ENCODE assay signal across 7 cellular contexts in the genomic region with DNA sequence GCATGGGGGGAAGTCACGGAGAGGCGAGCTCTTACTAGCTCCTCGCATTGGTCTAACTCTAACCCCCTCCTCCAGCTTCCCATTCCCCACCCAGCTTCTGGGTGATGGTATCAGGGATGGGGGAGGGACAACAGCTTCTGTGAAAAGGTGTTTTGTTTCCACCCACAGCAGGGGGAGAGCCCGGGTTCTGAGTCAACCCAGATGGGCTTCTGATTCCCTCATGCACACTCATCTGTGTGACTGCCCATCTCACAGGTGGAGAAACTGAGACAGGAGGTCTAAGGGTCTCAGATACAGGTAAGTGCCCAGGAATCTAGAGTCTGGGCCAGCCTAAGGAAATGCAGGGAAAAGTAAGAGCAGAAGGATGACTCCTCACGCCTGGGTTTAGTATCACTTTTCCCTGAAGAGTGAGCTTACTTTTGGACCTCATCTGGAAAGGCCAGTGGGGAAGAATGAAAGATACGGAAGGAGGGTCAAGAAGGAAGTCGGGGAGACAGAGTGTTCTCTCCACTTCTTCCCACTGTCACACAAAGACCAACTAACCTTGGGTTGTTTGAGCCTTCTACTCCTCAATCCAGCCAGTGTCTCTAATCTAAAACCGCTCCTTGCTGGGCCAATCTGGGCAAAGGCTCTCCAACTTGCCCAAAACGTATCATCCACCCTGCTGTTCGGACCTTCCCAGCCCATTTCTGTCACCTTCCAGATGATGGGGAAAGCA. TPM values are rescaled to one million over a fixed set of nuclear protein-coding genes. Genes with fewer than 3 reads are reported as not detected.
DNase-seq lines count a peak whose midpoint lies in the region; ATAC-seq, FAIRE-seq and TF ChIP-seq lines count a peak whose summit lies in the region.
"Had no signal": no experiment of that assay in that cellular context is flagged by ENCODE, and none has a peak within 500 bp of the region (broad histone marks: within the 10 kb centered on the region; RNA-seq: fewer than 3 reads in every experiment).

No MANE protein-coding gene starts in this region.

- peak overlapping the region; percentile 88 for H3K27ac ChIP-seq in K562 (ENCODE audit: extremely low read depth, low read depth, low read length)
- peak overlapping the region; percentile 89 for H3K27ac ChIP-seq in muscle layer of colon (ENCODE audit: low read depth, low read length)

- H3K9me3 ChIP-seq in K562 (replicated peaks; ENCODE audit: control insufficient read depth, insufficient read depth, low read depth, low read length) (no peaks in the 10 kb centered on the region), muscle layer of colon (ENCODE audit: low read length) (no peaks in the 10 kb centered on the region)

- no peak for DNase-seq in BJ (ENCODE audit: low read depth)
- peak; percentile 38 to 70 (median 46) for DNase-seq in K562 (ENCODE audit: extremely low read depth in 1 of 4, low spot score in 3 of 4)
- no peak for DNase-seq in DMS 273 treated with DMSO at 0.1 percent for 48 hours (lab: John Stamatoyannopoulos, UW)
- DNase-seq in GM19240 (ENCODE audit: insufficient read length, low spot score), result no peak
- DNase-seq: occipital lobe had no signal

- peak; percentile 48 for FAIRE-seq in K562 (lab: Jason Lieb, UNC)

- H3K79me2 ChIP-seq in K562 (ENCODE audit: control insufficient read depth, insufficient read depth, low read length), result peaks cover 44% of the 10 kb centered on the region

- TF ChIP-seq RAD21 in K562 (CRISPR knock-in tag; conservative IDR thresholded peaks at IDR 0.05 in 1 of 2, IDR thresholded peaks at IDR 0.05 in 1 of 2), result no peak

- no peak overlapping the region for H2AFZ ChIP-seq in K562 (ENCODE audit: low read depth, low read length)

- H3K36me3 ChIP-seq in BJ (ENCODE audit: control insufficient read depth, insufficient read depth, low read length) (peaks cover 25% of the 10 kb centered on the region), K562 (ENCODE audit: control insufficient read depth, insufficient read depth, low read length) (peaks cover 25% of the 10 kb centered on the region; the same call in 2 of the 3 replicates), muscle layer of colon (ENCODE audit: insufficient read depth, low read length) (peaks cover 20% of the 10 kb centered on the region)

- 22% methylated on average over 10 of the region's 10 CpGs for WGBS in K562 (ENCODE audit: insufficient coverage, low coverage, missing lambda C conversion rate)

- no peak for TF ChIP-seq EP300 in K562 (IDR thresholded peaks at IDR 0.05; ENCODE audit: low read length)

- in situ Hi-C loops in K562 (cut with MboI), result loop anchor here (5.0 to 10.0 kb wide), 2 partner anchors 41 to 321 kb away; partner anchors contain the start of gene DPH1

- POLR2A ChIA-PET in BJ (lab: Charles Lee) (interaction anchor here (1.3 kb wide), 1 partner anchor 74 kb away, joined by 6 read pairs; no protein-coding TSS in a partner anchor), K562 (lab: Yijun Ruan, JAX) (interaction anchor here (0.7 to 1.6 kb wide), 8 partner anchors 9 to 99 kb away, joined by 3 to 12 read pairs (median 3); partner anchors contain the start of gene RILP)

- CTCF ChIA-PET in BJ (lab: Yijun Ruan, JAX) (interaction anchor here (0.7 to 10.5 kb wide), 5 partner anchors 45 to 358 kb away, joined by 3 to 224 read pairs (median 7); no protein-coding TSS in a partner anchor), K562 (lab: Yijun Ruan, JAX; ENCODE audit: low intra/inter-chr PET ratio) (interaction anchor here (1.2 kb wide), 1 partner anchor 152 kb away, joined by 3 read pairs; no protein-coding TSS in a partner anchor)

- peaks cover 37 to 65% of the 10 kb centered on the region in 2 experiments for H3K4me1 ChIP-seq in K562 (replicated peaks in 1 of 2; ENCODE audit: control insufficient read depth in 2 of 2, insufficient read depth in 2 of 2, low read length in 2 of 2)
- peaks cover 28% of the 10 kb centered on the region for H3K4me1 ChIP-seq in muscle layer of colon (ENCODE audit: insufficient read depth, low read length)

- H4K20me1 ChIP-seq in K562 (replicated peaks; ENCODE audit: control insufficient read depth, insufficient read depth, low read length), result 0 out of 2 replicates have a peak, but pooled peaks cover 3% of the 10 kb centered on the region

- TF ChIP-seq CTCF in BJ (IDR thresholded peaks at IDR 0.05; ENCODE audit: insufficient read depth, low read depth, low read length) (no peak), K562 (IDR thresholded peaks at IDR 0.05 in 2 of 3, conservative IDR thresholded peaks at IDR 0.05 in 1 of 3; ENCODE audit: insufficient read depth in 2 of 3, low read depth in 1 of 3, low read length in 3 of 3) (no peak)

- H3K4me3 ChIP-seq in BJ (ENCODE audit: low read depth, low read length) (peak overlapping the region; percentile 97), K562 (peak overlapping the region; percentile 85; the same call in 1 of the 2 replicates), muscle layer of colon (ENCODE audit: low read depth in 1 of 2, low read length in 2 of 2) (peak overlapping the region in 1 of 2 donors; percentile 95)

- H3K27me3 ChIP-seq in BJ (ENCODE audit: control insufficient read depth, insufficient read depth, low read length), result no peaks in the 10 kb centered on the region
- no peaks in the 10 kb centered on the region for H3K27me3 ChIP-seq in K562 (ENCODE audit: control insufficient read depth in 2 of 2, insufficient read depth in 2 of 2, low read length in 2 of 2)
- H3K27me3 ChIP-seq in muscle layer of colon (ENCODE audit: control insufficient read depth in 1 of 2, insufficient read depth in 2 of 2, low read length in 2 of 2), result no peaks in the 10 kb centered on the region

- intact Hi-C loops in K562 (cut with micrococcal nuclease), result no loop called here

- H3K4me2 ChIP-seq in K562 (ENCODE audit: insufficient read depth, low read length), result peak overlapping the region; percentile 89

- no peaks in the 10 kb centered on the region for H3K9me1 ChIP-seq in K562 (ENCODE audit: control insufficient read depth, insufficient read depth, low read length)

- no peak for TF ChIP-seq POLR2A in K562 (conservative IDR thresholded peaks at IDR 0.05)

- ATAC-seq in K562 (no peak), HG02798 (IDR thresholded peaks at IDR 0.05; ENCODE audit: poor library complexity, unreplicated experiment) (no peak)

- H3K9ac ChIP-seq in K562 (ENCODE audit: insufficient read depth in 1 of 2, low read depth in 2 of 2, low read length in 2 of 2), result peak overlapping the region; percentile 70 to 90
- H3K9ac ChIP-seq in muscle layer of colon (ENCODE audit: low read length), result no peak overlapping the region

- BruUV-seq in K562 (replicated peaks; lab: Mats Ljungman, UMichigan), result TSS peak; percentile 53

RNA-seq across cellular contexts. Expression of gene TLCD2, which starts 3.1 kb away (rescaled TPM):
- 2.5 and 3.9 TPM in 2 replicates for polyA plus RNA-seq in BJ (2011; rRNA removed)
- 2.6 and 3.4 TPM in 2 replicates for polyA minus RNA-seq in BJ (2011; rRNA and poly(A)+ RNA removed)
- 1.2 and 1.5 TPM in 2 replicates for total RNA-seq in K562 (2011; cell fraction: chromatin; rRNA removed; ENCODE audit: low replicate concordance)
- total RNA-seq in K562 (2011; cell fraction: nucleolus; rRNA removed), result 1.1 and 1.2 TPM in 2 replicates
- total RNA-seq in K562 (2011; cell fraction: nucleoplasm; rRNA removed), result 1.2 and 1.5 TPM in 2 replicates
- total RNA-seq in K562 (2014; rRNA removed), result 0.45 and 0.54 TPM in 2 replicates
- 0.64 and 0.65 TPM in 2 replicates for total RNA-seq in K562 (2014; rRNA removed; fragmentation: Illumina TruSeq; extraction: Trizol)
- 0.76 and 0.98 TPM in 2 replicates for total RNA-seq in K562 (2015; rRNA removed; fragmentation: Illumina TruSeq; extraction: Trizol)
- 0.78 and 0.89 TPM in 2 replicates for total RNA-seq in K562 (2021)
- 0.46 and 0.50 TPM in 2 replicates for polyA plus RNA-seq in K562 (2011; rRNA removed)
- polyA plus RNA-seq in K562 (2011; cell fraction: cytosol; rRNA removed), result 0.49 and 0.53 TPM in 2 replicates
- polyA plus RNA-seq in K562 (2011; cell fraction: nucleus; rRNA removed), result 0.39 and 0.54 TPM in 2 replicates
- 0.89 and 4.5 TPM in 2 replicates for polyA plus RNA-seq in K562 (2012)
- polyA plus RNA-seq in K562 (2014; fragmentation: Illumina TruSeq; extraction: Trizol), result 0.58 and 0.64 TPM in 2 replicates
- polyA plus RNA-seq in K562 (2014; fragmentation: Nextera tagmentation; extraction: Ambion mirVana), result under 1 TPM; 0.10 to 0.13 TPM
- 0.73 and 1.0 TPM in 2 replicates for polyA plus RNA-seq in K562 (2014; rRNA removed)
- polyA minus RNA-seq in K562 (2011; rRNA and poly(A)+ RNA removed), result 0.72 and 0.81 TPM in 2 replicates
- polyA minus RNA-seq in K562 (2011; cell fraction: cytosol; rRNA and poly(A)+ RNA removed), result 0.48 and 0.73 TPM in 2 replicates
- 0.40 and 0.56 TPM in 2 replicates for polyA minus RNA-seq in K562 (2011; cell fraction: nucleus; rRNA and poly(A)+ RNA removed)

RNA-seq across cellular contexts. Expression of gene WDR81, which starts 11.2 kb away (rescaled TPM):
- polyA plus RNA-seq in BJ (2011; rRNA removed), result 3.0 and 4.8 TPM in 2 replicates
- 5.9 and 6.3 TPM in 2 replicates for polyA minus RNA-seq in BJ (2011; rRNA and poly(A)+ RNA removed)
- 13.5 and 42.5 TPM in 2 replicates for total RNA-seq in K562 (2011; cell fraction: chromatin; rRNA removed; ENCODE audit: low replicate concordance)
- 29.2 and 35.2 TPM in 2 replicates for total RNA-seq in K562 (2011; cell fraction: nucleolus; rRNA removed)
- 14.9 and 15.0 TPM in 2 replicates for total RNA-seq in K562 (2011; cell fraction: nucleoplasm; rRNA removed)
- 11.1 and 12.5 TPM in 2 replicates for total RNA-seq in K562 (2014; rRNA removed)
- total RNA-seq in K562 (2014; rRNA removed; fragmentation: Illumina TruSeq; extraction: Trizol), result 0.89 and 1.7 TPM in 2 replicates
- 4.3 and 5.3 TPM in 2 replicates for total RNA-seq in K562 (2015; rRNA removed; fragmentation: Illumina TruSeq; extraction: Trizol)
- 13.0 and 17.1 TPM in 2 replicates for total RNA-seq in K562 (2021)
- 2.7 and 5.1 TPM in 2 replicates for polyA plus RNA-seq in K562 (2011; rRNA removed)
- polyA plus RNA-seq in K562 (2011; cell fraction: cytosol; rRNA removed), result 5.3 and 9.9 TPM in 2 replicates
- 26.4 and 53.6 TPM in 2 replicates for polyA plus RNA-seq in K562 (2011; cell fraction: nucleus; rRNA removed)
- polyA plus RNA-seq in K562 (2012), result 8.7 and 12.9 TPM in 2 replicates
- polyA plus RNA-seq in K562 (2014; fragmentation: Illumina TruSeq; extraction: Trizol), result 3.3 and 9.0 TPM in 2 replicates
- polyA plus RNA-seq in K562 (2014; fragmentation: Nextera tagmentation; extraction: Ambion mirVana), result under 1 TPM; 0.01 to 0.04 TPM
- polyA plus RNA-seq in K562 (2014; rRNA removed), result 12.2 and 12.9 TPM in 2 replicates
- polyA minus RNA-seq in K562 (2011; rRNA and poly(A)+ RNA removed), result 1.3 and 3.6 TPM in 2 replicates
- 10.1 and 18.5 TPM in 2 replicates for polyA minus RNA-seq in K562 (2011; cell fraction: cytosol; rRNA and poly(A)+ RNA removed)
- 9.9 and 15.3 TPM in 2 replicates for polyA minus RNA-seq in K562 (2011; cell fraction: nucleus; rRNA and poly(A)+ RNA removed)

RNA-seq across cellular contexts. Expression of gene PRPF8, which starts 28.7 kb away (rescaled TPM):
- polyA plus RNA-seq in BJ (2011; rRNA removed) (113 and 194 TPM in 2 replicates), K562 (2011; rRNA removed) (64.3 and 160 TPM in 2 replicates), K562 (2014; fragmentation: Illumina TruSeq; extraction: Trizol) (208 and 224 TPM in 2 replicates), K562 (2014; fragmentation: Nextera tagmentation; extraction: Ambion mirVana) (100 to 1,000 TPM; 128 to 174 TPM), K562 (2014; rRNA removed) (77.2 and 85.9 TPM in 2 replicates)
- 292 and 302 TPM in 2 replicates for polyA minus RNA-seq in BJ (2011; rRNA and poly(A)+ RNA removed)
- 654 and 969 TPM in 2 replicates for total RNA-seq in K562 (2011; cell fraction: chromatin; rRNA removed; ENCODE audit: low replicate concordance)
- 322 and 340 TPM in 2 replicates for total RNA-seq in K562 (2011; cell fraction: nucleolus; rRNA removed)
- total RNA-seq in K562 (2011; cell fraction: nucleoplasm; rRNA removed), result 351 and 363 TPM in 2 replicates
- total RNA-seq in K562 (2014; rRNA removed) (85.9 and 111 TPM in 2 replicates), K562 (2014; rRNA removed; fragmentation: Illumina TruSeq; extraction: Trizol) (64.3 and 72.1 TPM in 2 replicates), K562 (2015; rRNA removed; fragmentation: Illumina TruSeq; extraction: Trizol) (64.6 and 74.2 TPM in 2 replicates), K562 (2021) (278 and 294 TPM in 2 replicates)
- polyA plus RNA-seq in K562 (2011; cell fraction: cytosol; rRNA removed), result 111 and 123 TPM in 2 replicates
- polyA plus RNA-seq in K562 (2011; cell fraction: nucleus; rRNA removed), result 279 and 287 TPM in 2 replicates
- polyA plus RNA-seq in K562 (2012), result 137 and 179 TPM in 2 replicates
- 219 and 329 TPM in 2 replicates for polyA minus RNA-seq in K562 (2011; rRNA and poly(A)+ RNA removed)
- polyA minus RNA-seq in K562 (2011; cell fraction: cytosol; rRNA and poly(A)+ RNA removed), result 406 and 503 TPM in 2 replicates
- polyA minus RNA-seq in K562 (2011; cell fraction: nucleus; rRNA and poly(A)+ RNA removed), result 87.5 and 163 TPM in 2 replicates

RNA-seq across cellular contexts. Expression of gene SERPINF2, which starts 29.4 kb away (rescaled TPM):
- polyA plus RNA-seq in BJ (2011; rRNA removed) (0.02 TPM in 1 of 2 replicates, not detected in the other), K562 (2011; rRNA removed) (0.04 TPM in 1 of 2 replicates, not detected in the other), K562 (2014; fragmentation: Illumina TruSeq; extraction: Trizol) (not detected in 2 replicates), K562 (2014; fragmentation: Nextera tagmentation; extraction: Ambion mirVana) (not detected), K562 (2014; rRNA removed) (not detected in 2 replicates)
- polyA minus RNA-seq in BJ (2011; rRNA and poly(A)+ RNA removed), result 0.15 TPM in 1 of 2 replicates, not detected in the other
- total RNA-seq in K562 (2011; cell fraction: chromatin; rRNA removed; ENCODE audit: low replicate concordance), result 0.25 TPM in 1 of 2 replicates, not detected in the other
- not detected in 2 replicates for total RNA-seq in K562 (2011; cell fraction: nucleolus; rRNA removed)
- total RNA-seq in K562 (2011; cell fraction: nucleoplasm; rRNA removed), result not detected in 2 replicates
- total RNA-seq in K562 (2014; rRNA removed) (not detected in 2 replicates), K562 (2014; rRNA removed; fragmentation: Illumina TruSeq; extraction: Trizol) (not detected in 2 replicates), K562 (2015; rRNA removed; fragmentation: Illumina TruSeq; extraction: Trizol) (not detected in 2 replicates), K562 (2021) (0.22 TPM in 2 replicates)
- 0.03 TPM in 1 of 2 replicates, not detected in the other for polyA plus RNA-seq in K562 (2011; cell fraction: cytosol; rRNA removed)
- polyA plus RNA-seq in K562 (2011; cell fraction: nucleus; rRNA removed), result 0.07 TPM in 1 of 2 replicates, not detected in the other
- polyA plus RNA-seq in K562 (2012), result 0.03 and 0.06 TPM in 2 replicates
- polyA minus RNA-seq in K562 (2011; rRNA and poly(A)+ RNA removed), result not detected in 2 replicates
- polyA minus RNA-seq in K562 (2011; cell fraction: cytosol; rRNA and poly(A)+ RNA removed), result 0.91 TPM in 1 of 2 replicates, not detected in the other
- polyA minus RNA-seq in K562 (2011; cell fraction: nucleus; rRNA and poly(A)+ RNA removed), result not detected in 2 replicates

RNA-seq across cellular contexts. Expression of gene SERPINF1, which starts 48.5 kb away (rescaled TPM):
- polyA plus RNA-seq in BJ (2011; rRNA removed), result 174 and 221 TPM in 2 replicates
- polyA minus RNA-seq in BJ (2011; rRNA and poly(A)+ RNA removed), result 23.8 and 25.7 TPM in 2 replicates
- 49.3 and 78.6 TPM in 2 replicates for total RNA-seq in K562 (2011; cell fraction: chromatin; rRNA removed; ENCODE audit: low replicate concordance)
- total RNA-seq in K562 (2011; cell fraction: nucleolus; rRNA removed), result 114 and 121 TPM in 2 replicates
- total RNA-seq in K562 (2011; cell fraction: nucleoplasm; rRNA removed), result 64.9 and 87.2 TPM in 2 replicates
- total RNA-seq in K562 (2014; rRNA removed), result 37.7 and 54.7 TPM in 2 replicates
- total RNA-seq in K562 (2014; rRNA removed; fragmentation: Illumina TruSeq; extraction: Trizol), result 21.5 and 27.5 TPM in 2 replicates
- total RNA-seq in K562 (2015; rRNA removed; fragmentation: Illumina TruSeq; extraction: Trizol), result 37.0 and 40.4 TPM in 2 replicates
- total RNA-seq in K562 (2021), result 34.5 and 44.2 TPM in 2 replicates
- 66.9 and 85.2 TPM in 2 replicates for polyA plus RNA-seq in K562 (2011; rRNA removed)
- polyA plus RNA-seq in K562 (2011; cell fraction: cytosol; rRNA removed), result 137 and 141 TPM in 2 replicates
- 57.8 and 67.5 TPM in 2 replicates for polyA plus RNA-seq in K562 (2011; cell fraction: nucleus; rRNA removed)
- polyA plus RNA-seq in K562 (2012), result 34.1 and 98.1 TPM in 2 replicates
- polyA plus RNA-seq in K562 (2014; fragmentation: Illumina TruSeq; extraction: Trizol), result 44.8 and 53.4 TPM in 2 replicates
- polyA plus RNA-seq in K562 (2014; fragmentation: Nextera tagmentation; extraction: Ambion mirVana), result 1 to 10 TPM; 2.6 to 6.3 TPM
- 42.4 and 78.9 TPM in 2 replicates for polyA plus RNA-seq in K562 (2014; rRNA removed)
- 35.2 and 36.2 TPM in 2 replicates for polyA minus RNA-seq in K562 (2011; rRNA and poly(A)+ RNA removed)
- 21.5 and 27.6 TPM in 2 replicates for polyA minus RNA-seq in K562 (2011; cell fraction: cytosol; rRNA and poly(A)+ RNA removed)
- polyA minus RNA-seq in K562 (2011; cell fraction: nucleus; rRNA and poly(A)+ RNA removed), result 9.0 and 17.2 TPM in 2 replicates

Comparison
In these comparisons a context has a peak if more than half of its experiments do, and no peak if none do; other contexts are left out.
1. DNase-seq: peak in K562 (4 of 4); none in BJ (single experiment), DMS 273 treated with DMSO at 0.1 percent for 48 hours (single experiment) and GM19240 (single experiment).